Comparison of ENCODE assay signal across 23 cellular contexts in the genomic region with DNA sequence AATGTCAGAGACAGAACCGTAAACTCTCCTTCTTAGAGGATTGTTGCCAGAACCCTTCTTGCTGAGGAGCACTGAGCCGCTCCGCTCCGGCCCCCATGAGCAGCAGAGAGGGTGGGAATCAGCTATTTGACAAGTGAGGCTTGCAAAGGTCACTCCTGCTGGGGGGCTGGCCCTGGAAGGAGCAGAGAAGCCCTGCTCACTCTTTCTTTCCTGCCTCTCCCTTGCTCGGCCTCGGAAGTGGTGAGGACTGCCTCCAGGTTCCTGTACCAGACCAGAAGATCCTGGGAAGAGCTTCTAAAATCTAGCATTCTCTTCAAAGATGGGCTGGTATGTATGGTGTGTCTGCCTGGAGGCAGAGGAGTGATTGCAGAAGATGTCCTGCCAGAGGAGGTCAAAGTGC.
DNase-seq lines count a peak whose midpoint lies in the region; ATAC-seq and TF ChIP-seq lines count a peak whose summit lies in the region.
"Had no signal": no experiment of that assay in that cellular context is flagged by ENCODE, and none has a peak within 500 bp of the region (broad histone marks: within the 10 kb centered on the region; RNA-seq: fewer than 3 reads in every experiment).

No MANE protein-coding gene starts in this region.

- no peak overlapping the region for H2BK5ac ChIP-seq in trophoblast cell (ENCODE audit: low read depth, low read length, poor library complexity)

- no peak overlapping the region for H2AK5ac ChIP-seq in trophoblast cell (ENCODE audit: low read length)

- WGBS in trophoblast cell (ENCODE audit: extremely low coverage, insufficient coverage, insufficient read length) = no CpG with 5 or more reads among the region's 6 CpGs
- 84 to 90% (median 88%) methylated on average over 6 of the region's 6 CpGs for WGBS in spleen, 5 donors

- H3K27me3 ChIP-seq in BLaER1 (no peaks in the 10 kb centered on the region), trophoblast cell (ENCODE audit: insufficient read depth, low read length) (no peaks in the 10 kb centered on the region), spleen (replicated peaks in 1 of 7) (peaks cover 0 to 1% (median 0%) of the 10 kb centered on the region in 7 donors), upper lobe of right lung (peaks cover 4% of the 10 kb centered on the region)
- H3K27me3 ChIP-seq: BE2C had no signal

- H3K4me3 ChIP-seq in BLaER1 (no peak overlapping the region), trophoblast cell (ENCODE audit: low read depth, low read length) (no peak overlapping the region), spleen (no peak overlapping the region), upper lobe of right lung (no peak overlapping the region)
- H3K4me3 ChIP-seq: A549, GM12878 had no signal

- H3K14ac ChIP-seq in trophoblast cell (ENCODE audit: low read length) = no peak overlapping the region

- ATAC-seq in upper lobe of right lung (no peak), Right ventricle myocardium superior (ENCODE audit: poor library complexity) (no peak)
- ATAC-seq: A549 had no signal

- no peak overlapping the region for H4K12ac ChIP-seq in trophoblast cell (ENCODE audit: low read depth, low read length)

- no peaks in the 10 kb centered on the region for H4K20me1 ChIP-seq in BLaER1

- H3K4me2 ChIP-seq in BLaER1 (peak overlapping the region; percentile 86), trophoblast cell (ENCODE audit: low read length) (no peak overlapping the region)
- H3K4me2 ChIP-seq: A549 had no signal

- in situ Hi-C loops in ACHN (cut with HindIII; ENCODE audit: low pct_ligation_motif_present, low pct_unique_long_range_greater_than_20kb, low sequenced_read_pairs) = no loop called here

- intact Hi-C loops in spleen (cut with DNase I; ENCODE audit: low total_unique reads) (no loop called here), upper lobe of right lung (cut with DNase I) (no loop called here), Right ventricle myocardium superior (cut with DNase I) (no loop called here)

- no peak overlapping the region for H3K9ac ChIP-seq in BLaER1
- no peak overlapping the region for H3K9ac ChIP-seq in trophoblast cell (ENCODE audit: low read length)

- no peak overlapping the region for H3K23ac ChIP-seq in trophoblast cell (ENCODE audit: low read length)

- no peak overlapping the region for H2BK120ac ChIP-seq in trophoblast cell (ENCODE audit: insufficient read depth, low read length, poor library complexity)

- H3K79me2 ChIP-seq in trophoblast cell (ENCODE audit: control insufficient read depth, insufficient read depth, low read length, poor library complexity) = no peaks in the 10 kb centered on the region

- no peak overlapping the region for H4K91ac ChIP-seq in trophoblast cell (ENCODE audit: low read depth, low read length)

- H4K8ac ChIP-seq in trophoblast cell (ENCODE audit: low read depth, low read length) = no peak overlapping the region

- H3K18ac ChIP-seq in trophoblast cell (ENCODE audit: low read length) = no peak overlapping the region

- no peaks in the 10 kb centered on the region for H3K79me1 ChIP-seq in trophoblast cell (ENCODE audit: low read length)

- H3K9me3 ChIP-seq in BLaER1 (no peaks in the 10 kb centered on the region), trophoblast cell (ENCODE audit: insufficient read depth, low read depth, low read length) (peaks cover 2% of the 10 kb centered on the region), spleen (no peaks in the 10 kb centered on the region), upper lobe of right lung (no peaks in the 10 kb centered on the region)
- H3K9me3 ChIP-seq: A549, BE2C had no signal

- H2AFZ ChIP-seq in trophoblast cell (ENCODE audit: insufficient read depth, low read length, poor library complexity) = no peak overlapping the region

- TF ChIP-seq POLR2A in spleen (IDR thresholded peaks at IDR 0.05) = no peak

- H3K36me3 ChIP-seq in BLaER1 (no peaks in the 10 kb centered on the region), trophoblast cell (ENCODE audit: control insufficient read depth in 1 of 2, insufficient read depth in 2 of 2, low read length in 2 of 2) (no peaks in the 10 kb centered on the region), spleen (no peaks in the 10 kb centered on the region), upper lobe of right lung (no peaks in the 10 kb centered on the region)
- H3K36me3 ChIP-seq: BE2C had no signal

- no peak overlapping the region for H2BK12ac ChIP-seq in trophoblast cell (ENCODE audit: low read length)

- no peak overlapping the region for H3K4ac ChIP-seq in trophoblast cell (ENCODE audit: low read depth, low read length)

- no peak for TF ChIP-seq CTCF in spleen (IDR thresholded peaks at IDR 0.05 in 8 of 11, conservative IDR thresholded peaks at IDR 0.05 in 3 of 11)
- TF ChIP-seq CTCF in upper lobe of right lung (IDR thresholded peaks at IDR 0.05) = no peak

- DNase-seq in trophoblast cell (peak; percentile 29 to 61), spleen (peak; percentile 57), upper lobe of right lung (peak; percentile 38), NOMO-1 (lab: John Stamatoyannopoulos, UW; ENCODE audit: unreplicated experiment in 2 of 2) (no peak), ACHN (no peak), Right ventricle myocardium superior (no peak)
- DNase-seq: BE2C; C1 segment of cervical spinal cord; CD4-positive, alpha-beta memory T cell; CD4-positive, CD25-positive, alpha-beta regulatory T cell; CD8-positive, alpha-beta memory T cell; COR-L47; DMS 273 treated with DMSO at 0.1 percent for 48 hours; DMS153; DMS53; DMS79; DND-41; EL; GDM1 had no signal

- peaks cover 69% of the 10 kb centered on the region for H3K4me1 ChIP-seq in BLaER1
- H3K4me1 ChIP-seq in trophoblast cell (ENCODE audit: control insufficient read depth in 1 of 2, insufficient read depth in 2 of 2, low read length in 2 of 2) = peaks cover 13 to 14% of the 10 kb centered on the region in 2 experiments
- peaks cover 0 to 10% (median 0%) of the 10 kb centered on the region in 6 donors for H3K4me1 ChIP-seq in spleen
- no peaks in the 10 kb centered on the region for H3K4me1 ChIP-seq in upper lobe of right lung
- H3K4me1 ChIP-seq: A549 had no signal

- H3K27ac ChIP-seq in BLaER1 (peak overlapping the region; percentile 57), trophoblast cell (ENCODE audit: low read depth, low read length) (no peak overlapping the region), spleen (no peak overlapping the region), upper lobe of right lung (no peak overlapping the region)
- H3K27ac ChIP-seq: 22Rv1, A549 had no signal

Comparison
In these comparisons a context has a peak if more than half of its experiments do, and no peak if none do; other contexts are left out.
1. DNase-seq: peak in trophoblast cell (2 of 2), spleen (single experiment) and upper lobe of right lung (single experiment); none in NOMO-1 (0 of 2), ACHN (single experiment) and Right ventricle myocardium superior (single experiment).